25 cellular contexts compared by ENCODE assay signal in the genomic region with DNA sequence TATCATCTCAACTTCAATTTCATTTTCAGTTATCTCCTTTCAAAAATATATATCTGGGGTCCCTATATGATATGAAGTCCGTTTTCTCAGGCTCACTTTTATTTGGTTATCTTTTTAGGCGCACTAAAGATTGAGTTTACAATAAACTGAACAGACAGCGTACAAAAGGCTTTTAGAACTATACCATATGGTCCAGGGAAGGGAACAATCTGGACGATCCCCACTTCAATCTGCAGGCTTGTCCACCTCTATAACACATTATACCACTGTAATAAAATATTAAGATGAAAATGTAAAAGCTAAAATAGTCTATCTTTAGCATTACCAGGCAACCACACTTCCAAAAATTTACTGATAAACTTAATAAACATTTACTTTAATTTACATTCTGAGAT.
DNase-seq lines count a peak whose midpoint lies in the region; ATAC-seq and TF ChIP-seq lines count a peak whose summit lies in the region.
"Had no signal": no experiment of that assay in that cellular context is flagged by ENCODE, and none has a peak within 500 bp of the region (broad histone marks: within the 10 kb centered on the region; RNA-seq: fewer than 3 reads in every experiment).

No MANE protein-coding gene starts in this region.

- peak overlapping the region; percentile 30; the same call in 1 of the 2 replicates for H2BK120ac ChIP-seq in IMR-90 (ENCODE audit: low read depth, low read length)

- TF ChIP-seq RAD21 in IMR-90 (IDR thresholded peaks at IDR 0.05; ENCODE audit: low read length), result no peak

- TF ChIP-seq POLR2A in IMR-90 (IDR thresholded peaks at IDR 0.05; ENCODE audit: low read depth, low read length), result no peak

- H3K36me3 ChIP-seq in IMR-90 (ENCODE audit: control insufficient read depth, insufficient read depth, low read length) (no peaks in the 10 kb centered on the region), SK-N-MC (ENCODE audit: insufficient read depth, low read length) (no peaks in the 10 kb centered on the region)
- H3K36me3 ChIP-seq: heart left ventricle, ovary, spleen, stomach, tibial nerve had no signal

- no peaks in the 10 kb centered on the region for H3K27me3 ChIP-seq in IMR-90 (ENCODE audit: control insufficient read depth, insufficient read depth, low read length)
- H3K27me3 ChIP-seq: heart left ventricle, ovary, spleen, stomach, tibial nerve had no signal

- no peaks in the 10 kb centered on the region for H3K27me3 Mint-ChIP-seq in activated CD8-positive, alpha-beta T cell treated with anti-CD3 and anti-CD28 coated beads for 36 hours
- H3K27me3 Mint-ChIP-seq in activated CD8-positive, alpha-beta T cell treated with anti-CD3 and anti-CD28 coated beads, Interleukin-2, amount 10 ng/mL, durations not matched to agents 7 days and 5 days (ENCODE audit: low read depth), result no peaks in the 10 kb centered on the region
- peaks cover 1% of the 10 kb centered on the region for H3K27me3 Mint-ChIP-seq in glutamatergic neuron (ENCODE audit: unreplicated experiment)
- H3K27me3 Mint-ChIP-seq: naive thymus-derived CD4-positive, alpha-beta T cell had no signal

- in situ Hi-C loops in IMR-90 (cut with MboI; ENCODE audit: low sequenced_read_pairs), result no loop called here

- H3K36me3 Mint-ChIP-seq in activated CD8-positive, alpha-beta T cell treated with anti-CD3 and anti-CD28 coated beads for 36 hours (ENCODE audit: low read depth), result peaks cover 20% of the 10 kb centered on the region
- H3K36me3 Mint-ChIP-seq in activated CD8-positive, alpha-beta T cell treated with anti-CD3 and anti-CD28 coated beads, Interleukin-2, amount 10 ng/mL, durations not matched to agents 7 days and 5 days (ENCODE audit: low read depth), result peaks cover 7% of the 10 kb centered on the region
- no peaks in the 10 kb centered on the region for H3K36me3 Mint-ChIP-seq in glutamatergic neuron (ENCODE audit: unreplicated experiment)

- H4K91ac ChIP-seq in IMR-90 (ENCODE audit: insufficient read depth, low read depth, low read length), result no peak overlapping the region

- H3K9me1 ChIP-seq in IMR-90 (ENCODE audit: insufficient read depth, low read length), result no peaks in the 10 kb centered on the region

- H2AK9ac ChIP-seq in IMR-90 (replicated peaks; ENCODE audit: low read depth, low read length, poor library complexity), result no peak overlapping the region

- no peak for TF ChIP-seq CTCF in activated CD8-positive, alpha-beta T cell treated with anti-CD3 and anti-CD28 coated beads for 36 hours (IDR thresholded peaks at IDR 0.05)
- TF ChIP-seq CTCF in IMR-90 (conservative IDR thresholded peaks at IDR 0.05; ENCODE audit: low read depth, low read length) (no peak), glutamatergic neuron (IDR thresholded peaks at IDR 0.05; ENCODE audit: partially characterized antibody, unreplicated experiment) (no peak)

- peaks cover 59% of the 10 kb centered on the region for H3K4me1 Mint-ChIP-seq in activated CD8-positive, alpha-beta T cell treated with anti-CD3 and anti-CD28 coated beads for 36 hours (ENCODE audit: low read depth)
- H3K4me1 Mint-ChIP-seq in activated CD8-positive, alpha-beta T cell treated with anti-CD3 and anti-CD28 coated beads, Interleukin-2, amount 10 ng/mL, durations not matched to agents 7 days and 5 days (ENCODE audit: low read depth), result peaks cover 47% of the 10 kb centered on the region
- peaks cover 32% of the 10 kb centered on the region for H3K4me1 Mint-ChIP-seq in glutamatergic neuron (ENCODE audit: low read depth, unreplicated experiment)

- WGBS in IMR-90 (ENCODE audit: extremely low coverage in 2 of 2, insufficient read length in 1 of 2), 2 experiments, result no CpG with 5 or more reads among the region's 4 CpGs

- H2BK20ac ChIP-seq in IMR-90 (ENCODE audit: low read depth, low read length), result no peak overlapping the region

- no peak overlapping the region for H2AK5ac ChIP-seq in IMR-90 (ENCODE audit: low read depth, low read length)

- peaks cover 3% of the 10 kb centered on the region; the same call in 1 of the 2 replicates for H3K4me1 ChIP-seq in IMR-90 (ENCODE audit: control insufficient read depth, insufficient read depth, low read length)

- dilution Hi-C loops in IMR-90 (cut with HindIII; ENCODE audit: low sequenced_read_pairs, unreplicated experiment), result no loop called here

- H3K27ac Mint-ChIP-seq in activated CD8-positive, alpha-beta T cell treated with anti-CD3 and anti-CD28 coated beads for 36 hours, result peak overlapping the region; percentile 77
- H3K27ac Mint-ChIP-seq in activated CD8-positive, alpha-beta T cell treated with anti-CD3 and anti-CD28 coated beads, Interleukin-2, amount 10 ng/mL, durations not matched to agents 7 days and 5 days, result no peak overlapping the region
- peak overlapping the region; percentile 91 for H3K27ac Mint-ChIP-seq in glutamatergic neuron (ENCODE audit: unreplicated experiment)
- H3K27ac Mint-ChIP-seq: naive thymus-derived CD4-positive, alpha-beta T cell had no signal

- peaks cover 4% of the 10 kb centered on the region for H3K9me3 Mint-ChIP-seq in activated CD8-positive, alpha-beta T cell treated with anti-CD3 and anti-CD28 coated beads for 36 hours
- no peaks in the 10 kb centered on the region for H3K9me3 Mint-ChIP-seq in activated CD8-positive, alpha-beta T cell treated with anti-CD3 and anti-CD28 coated beads, Interleukin-2, amount 10 ng/mL, durations not matched to agents 7 days and 5 days (ENCODE audit: insufficient read depth)
- H3K9me3 Mint-ChIP-seq in glutamatergic neuron (ENCODE audit: unreplicated experiment), result no peaks in the 10 kb centered on the region

- H3K18ac ChIP-seq in IMR-90 (ENCODE audit: low read depth, low read length), result no peak overlapping the region

- no peak overlapping the region for H3K23ac ChIP-seq in IMR-90 (ENCODE audit: low read depth, low read length)

- H2BK15ac ChIP-seq in IMR-90 (ENCODE audit: low read depth, low read length), result no peak overlapping the region

- H4K5ac ChIP-seq in IMR-90 (ENCODE audit: low read depth, low read length), result no peak overlapping the region

- no TSS peak for BruUV-seq in IMR-90 (replicated peaks; lab: Mats Ljungman, UMichigan)

- no peak for ATAC-seq in activated CD8-positive, alpha-beta T cell treated with anti-CD3 and anti-CD28 coated beads for 36 hours
- no peak for ATAC-seq in activated CD8-positive, alpha-beta T cell treated with anti-CD3 and anti-CD28 coated beads, Interleukin-2, amount 10 ng/mL, durations not matched to agents 7 days and 5 days
- peak; percentile 40 for ATAC-seq in IMR-90 (ENCODE audit: low read depth)
- ATAC-seq: heart left ventricle; left lobe of liver; naive thymus-derived CD4-positive, alpha-beta T cell had no signal

- H3K4me2 ChIP-seq in IMR-90 (ENCODE audit: low read depth, low read length), result peak overlapping the region; percentile 51; the same call in 1 of the 2 replicates

- no peak overlapping the region for H2BK5ac ChIP-seq in IMR-90 (ENCODE audit: low read depth, low read length, poor library complexity, severe bottlenecking)

- POLR2A ChIA-PET in activated CD8-positive, alpha-beta T cell treated with anti-CD3 and anti-CD28 coated beads for 36 hours (lab: Charles Lee), result interaction anchor here (1.1 kb wide), 1 partner anchor 98 kb away, joined by 3 read pairs; no protein-coding TSS in a partner anchor
- POLR2A ChIA-PET in activated CD8-positive, alpha-beta T cell treated with anti-CD3 and anti-CD28 coated beads, Interleukin-2, amount 10 ng/mL, durations not matched to agents 7 days and 5 days (lab: Charles Lee), result no interaction called here
- POLR2A ChIA-PET in IMR-90 (lab: Charles Lee; ENCODE audit: unreplicated experiment), result no interaction called here

- H4K20me1 ChIP-seq in IMR-90 (ENCODE audit: insufficient read depth, low read length), result no peaks in the 10 kb centered on the region

- peak overlapping the region; percentile 34 to 70; a peak in 2 of 4 replicates for H4K8ac ChIP-seq in IMR-90 (ENCODE audit: low read depth in 2 of 2, low read length in 2 of 2)

- H3K27ac ChIP-seq in IMR-90 (ENCODE audit: insufficient read depth, low read length) (no peak overlapping the region), SK-N-MC (peak overlapping the region; percentile 76)
- H3K27ac ChIP-seq: 22Rv1, heart left ventricle, ovary, spleen, stomach had no signal

- H3K9ac ChIP-seq in IMR-90 (ENCODE audit: low read depth, low read length) (no peak overlapping the region), SK-N-MC (ENCODE audit: insufficient read length) (peak overlapping the region; percentile 58)

- no peaks in the 10 kb centered on the region for H3K9me3 ChIP-seq in IMR-90 (ENCODE audit: control insufficient read depth, insufficient read depth, low read length)
- no peaks in the 10 kb centered on the region for H3K9me3 ChIP-seq in SK-N-MC (ENCODE audit: low read depth, low read length)
- H3K9me3 ChIP-seq: heart left ventricle, ovary, spleen, stomach, tibial nerve had no signal

- H3K4me3 ChIP-seq in IMR-90 (ENCODE audit: insufficient read depth, low read depth, low read length) (no peak overlapping the region), SK-N-MC (no peak overlapping the region)
- H3K4me3 ChIP-seq: heart left ventricle, ovary, spleen, stomach, tibial nerve had no signal

- intact Hi-C loops in activated CD8-positive, alpha-beta T cell treated with anti-CD3 and anti-CD28 coated beads for 36 hours (cut with micrococcal nuclease), result loop anchor here (10.0 kb wide), 1 partner anchor 285 kb away; no protein-coding TSS in a partner anchor
- intact Hi-C loops in IMR-90 (cut with micrococcal nuclease), result no loop called here

- H3K14ac ChIP-seq in IMR-90 (replicated peaks; ENCODE audit: low read depth, low read length), result no peak overlapping the region

- H3K56ac ChIP-seq in IMR-90 (ENCODE audit: extremely low read depth, insufficient read depth, low read length), result no peak overlapping the region

- H3K4me3 Mint-ChIP-seq in activated CD8-positive, alpha-beta T cell treated with anti-CD3 and anti-CD28 coated beads for 36 hours, result no peak overlapping the region
- no peak overlapping the region for H3K4me3 Mint-ChIP-seq in activated CD8-positive, alpha-beta T cell treated with anti-CD3 and anti-CD28 coated beads, Interleukin-2, amount 10 ng/mL, durations not matched to agents 7 days and 5 days
- no peak overlapping the region for H3K4me3 Mint-ChIP-seq in glutamatergic neuron (ENCODE audit: unreplicated experiment)
- H3K4me3 Mint-ChIP-seq: naive thymus-derived CD4-positive, alpha-beta T cell had no signal

- CTCF ChIA-PET in activated CD8-positive, alpha-beta T cell treated with anti-CD3 and anti-CD28 coated beads for 36 hours (lab: Charles Lee), result interaction anchor here (0.5 kb wide), 1 partner anchor 215 kb away, joined by 3 read pairs; no protein-coding TSS in a partner anchor
- CTCF ChIA-PET in activated CD8-positive, alpha-beta T cell treated with anti-CD3 and anti-CD28 coated beads, Interleukin-2, amount 10 ng/mL, durations not matched to agents 7 days and 5 days (lab: Charles Lee), result interaction anchor here (1.5 kb wide), 1 partner anchor 22 kb away, joined by 3 read pairs; no protein-coding TSS in a partner anchor
- CTCF ChIA-PET in IMR-90 (lab: Yijun Ruan, JAX), result no interaction called here

- no peaks in the 10 kb centered on the region for H3K79me1 ChIP-seq in IMR-90 (ENCODE audit: low read depth in 1 of 2, low read length in 2 of 2)

- no peak for DNase-seq in activated CD8-positive, alpha-beta T cell treated with anti-CD3 and anti-CD28 coated beads for 36 hours
- DNase-seq in activated CD8-positive, alpha-beta T cell treated with anti-CD3 and anti-CD28 coated beads, Interleukin-2, amount 10 ng/mL, durations not matched to agents 7 days and 5 days, result no peak
- no peak for DNase-seq in IMR-90
- DNase-seq in SK-N-MC (ENCODE audit: low read depth, low spot score), result no peak
- DNase-seq in glutamatergic neuron, result no peak
- DNase-seq in NCI-H446 treated with DMSO at 0.1 percent for 48 hours (lab: John Stamatoyannopoulos, UW), result no peak
- DNase-seq in activated CD4-positive, alpha-beta T cell treated with anti-CD3 and anti-CD28 coated beads for 1 hour, result no peak
- DNase-seq in GM03348 (ENCODE audit: low spot score), result no peak
- DNase-seq: activated CD4-positive, alpha-beta T cell treated with anti-CD3 and anti-CD28 coated beads for 4 hours; activated effector memory CD4-positive, alpha-beta T cell treated with anti-CD3 and anti-CD28 coated beads, Interleukin-2, amount 50 U/mL, for 16 hours; AML-193; amniotic stem cell; DND-41; heart left ventricle; naive thymus-derived CD4-positive, alpha-beta T cell; NCI-H1417 treated with DMSO at 0.1 percent for 48 hours; NCI-H774; ovary; SHP77; spleen; stimulated activated CD4-positive, alpha-beta T cell treated with anti-CD3 and anti-CD28 coated beads, Interleukin-4, amount 100 ng/mL, for 1 hour; stomach had no signal

- no peak overlapping the region for H3K4ac ChIP-seq in IMR-90 (ENCODE audit: low read depth, low read length)

- H2AFZ ChIP-seq in IMR-90 (replicated peaks; ENCODE audit: low read length, poor library complexity), result no peak overlapping the region
